ENCODE assay signal across 1 cellular context in the genomic region with DNA sequence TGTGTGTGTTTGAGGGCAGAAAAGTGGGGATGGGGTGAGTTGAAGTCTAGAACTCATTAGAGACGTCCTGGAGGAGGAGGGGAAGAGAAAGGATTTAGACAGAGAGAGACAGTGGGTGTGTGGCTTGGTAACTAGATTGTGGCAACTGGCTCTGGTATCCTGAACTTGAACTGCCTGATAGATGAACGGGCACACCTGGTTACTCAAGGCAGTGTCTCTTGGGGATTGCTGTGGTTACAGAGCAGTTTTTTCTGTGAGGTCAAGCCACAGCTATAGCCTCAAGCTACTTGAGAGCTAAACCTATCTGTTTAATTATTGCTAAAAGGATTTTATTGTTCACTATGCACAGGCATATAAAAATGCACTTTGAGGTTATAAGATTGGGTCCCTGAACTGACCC.
TF ChIP-seq lines count a peak whose summit lies in the region.

No MANE protein-coding gene starts in this region.

TF ChIP-seq in GM12878, 131 proteins besides CTCF, POLR2A, EP300 and RAD21 (continued from another document):
- TF ChIP-seq, protein P1, sequence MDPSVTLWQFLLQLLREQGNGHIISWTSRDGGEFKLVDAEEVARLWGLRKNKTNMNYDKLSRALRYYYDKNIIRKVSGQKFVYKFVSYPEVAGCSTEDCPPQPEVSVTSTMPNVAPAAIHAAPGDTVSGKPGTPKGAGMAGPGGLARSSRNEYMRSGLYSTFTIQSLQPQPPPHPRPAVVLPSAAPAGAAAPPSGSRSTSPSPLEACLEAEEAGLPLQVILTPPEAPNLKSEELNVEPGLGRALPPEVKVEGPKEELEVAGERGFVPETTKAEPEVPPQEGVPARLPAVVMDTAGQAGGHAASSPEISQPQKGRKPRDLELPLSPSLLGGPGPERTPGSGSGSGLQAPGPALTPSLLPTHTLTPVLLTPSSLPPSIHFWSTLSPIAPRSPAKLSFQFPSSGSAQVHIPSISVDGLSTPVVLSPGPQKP (IDR thresholded peaks at IDR 0.05; ENCODE audit: low read depth, low read length), result no peak
- TF ChIP-seq, protein P2, sequence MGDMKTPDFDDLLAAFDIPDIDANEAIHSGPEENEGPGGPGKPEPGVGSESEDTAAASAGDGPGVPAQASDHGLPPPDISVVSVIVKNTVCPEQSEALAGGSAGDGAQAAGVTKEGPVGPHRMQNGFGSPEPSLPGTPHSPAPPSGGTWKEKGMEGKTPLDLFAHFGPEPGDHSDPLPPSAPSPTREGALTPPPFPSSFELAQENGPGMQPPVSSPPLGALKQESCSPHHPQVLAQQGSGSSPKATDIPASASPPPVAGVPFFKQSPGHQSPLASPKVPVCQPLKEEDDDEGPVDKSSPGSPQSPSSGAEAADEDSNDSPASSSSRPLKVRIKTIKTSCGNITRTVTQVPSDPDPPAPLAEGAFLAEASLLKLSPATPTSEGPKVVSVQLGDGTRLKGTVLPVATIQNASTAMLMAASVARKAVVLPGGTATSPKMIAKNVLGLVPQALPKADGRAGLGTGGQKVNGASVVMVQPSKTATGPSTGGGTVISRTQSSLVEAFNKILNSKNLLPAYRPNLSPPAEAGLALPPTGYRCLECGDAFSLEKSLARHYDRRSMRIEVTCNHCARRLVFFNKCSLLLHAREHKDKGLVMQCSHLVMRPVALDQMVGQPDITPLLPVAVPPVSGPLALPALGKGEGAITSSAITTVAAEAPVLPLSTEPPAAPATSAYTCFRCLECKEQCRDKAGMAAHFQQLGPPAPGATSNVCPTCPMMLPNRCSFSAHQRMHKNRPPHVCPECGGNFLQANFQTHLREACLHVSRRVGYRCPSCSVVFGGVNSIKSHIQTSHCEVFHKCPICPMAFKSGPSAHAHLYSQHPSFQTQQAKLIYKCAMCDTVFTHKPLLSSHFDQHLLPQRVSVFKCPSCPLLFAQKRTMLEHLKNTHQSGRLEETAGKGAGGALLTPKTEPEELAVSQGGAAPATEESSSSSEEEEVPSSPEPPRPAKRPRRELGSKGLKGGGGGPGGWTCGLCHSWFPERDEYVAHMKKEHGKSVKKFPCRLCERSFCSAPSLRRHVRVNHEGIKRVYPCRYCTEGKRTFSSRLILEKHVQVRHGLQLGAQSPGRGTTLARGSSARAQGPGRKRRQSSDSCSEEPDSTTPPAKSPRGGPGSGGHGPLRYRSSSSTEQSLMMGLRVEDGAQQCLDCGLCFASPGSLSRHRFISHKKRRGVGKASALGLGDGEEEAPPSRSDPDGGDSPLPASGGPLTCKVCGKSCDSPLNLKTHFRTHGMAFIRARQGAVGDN (IDR thresholded peaks at IDR 0.05), result no peak
- TF ChIP-seq ETV6 (conservative IDR thresholded peaks at IDR 0.05 in 1 of 2, IDR thresholded peaks at IDR 0.05 in 1 of 2; ENCODE audit: borderline replicate concordance in 1 of 2, low read depth in 1 of 2) (no peak), ZBTB11 (CRISPR knock-in tag; IDR thresholded peaks at IDR 0.05) (no peak)
- TF ChIP-seq, protein P3, sequence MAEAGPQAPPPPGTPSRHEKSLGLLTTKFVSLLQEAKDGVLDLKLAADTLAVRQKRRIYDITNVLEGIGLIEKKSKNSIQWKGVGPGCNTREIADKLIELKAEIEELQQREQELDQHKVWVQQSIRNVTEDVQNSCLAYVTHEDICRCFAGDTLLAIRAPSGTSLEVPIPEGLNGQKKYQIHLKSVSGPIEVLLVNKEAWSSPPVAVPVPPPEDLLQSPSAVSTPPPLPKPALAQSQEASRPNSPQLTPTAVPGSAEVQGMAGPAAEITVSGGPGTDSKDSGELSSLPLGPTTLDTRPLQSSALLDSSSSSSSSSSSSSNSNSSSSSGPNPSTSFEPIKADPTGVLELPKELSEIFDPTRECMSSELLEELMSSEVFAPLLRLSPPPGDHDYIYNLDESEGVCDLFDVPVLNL (IDR thresholded peaks at IDR 0.05; ENCODE audit: low read depth, low read length), result no peak
TF ChIP-seq in GM12878: peak in this region for 2.
